Comparison of ENCODE assay signal across 18 cellular contexts in genomic region chr2:9641641-9642040, GRCh38. TPM values are rescaled to one million over a fixed set of nuclear protein-coding genes. Genes with fewer than 3 reads are reported as not detected.
DNase-seq lines count a peak whose midpoint lies in the region; ATAC-seq and TF ChIP-seq lines count a peak whose summit lies in the region.
"Had no signal": no experiment of that assay in that cellular context is flagged by ENCODE, and none has a peak within 500 bp of the region (broad histone marks: within the 10 kb centered on the region; RNA-seq: fewer than 3 reads in every experiment).

No MANE protein-coding gene starts in this region.

- no peaks in the 10 kb centered on the region for H3K9me3 Mint-ChIP-seq in activated CD8-positive, alpha-beta memory T cell treated with anti-CD3 and anti-CD28 coated beads, Interleukin-2, amount 10 ng/mL, durations not matched to agents 7 days and 5 days (ENCODE audit: low read depth)
- H3K9me3 Mint-ChIP-seq in activated B cell treated with CpG ODN at 0.5 μM for 24 hours (no peaks in the 10 kb centered on the region), memory B cell (no peaks in the 10 kb centered on the region)

- H3K27ac Mint-ChIP-seq in activated CD8-positive, alpha-beta memory T cell treated with anti-CD3 and anti-CD28 coated beads, Interleukin-2, amount 10 ng/mL, durations not matched to agents 7 days and 5 days, result peak overlapping the region; percentile 77
- H3K27ac Mint-ChIP-seq in activated B cell treated with CpG ODN at 0.5 μM for 24 hours (no peak overlapping the region), memory B cell (no peak overlapping the region)

- POLR2A ChIA-PET in activated B cell treated with CpG ODN at 0.5 μM for 24 hours (lab: Charles Lee), result no interaction called here
- POLR2A ChIA-PET in RWPE1 (lab: Yijun Ruan, JAX; ENCODE audit: low non-redundant PET), result no interaction called here

- H3K4me1 Mint-ChIP-seq in activated CD8-positive, alpha-beta memory T cell treated with anti-CD3 and anti-CD28 coated beads, Interleukin-2, amount 10 ng/mL, durations not matched to agents 7 days and 5 days, result peaks cover 43% of the 10 kb centered on the region
- H3K4me1 Mint-ChIP-seq in activated B cell treated with CpG ODN at 0.5 μM for 24 hours (peaks cover 19% of the 10 kb centered on the region), memory B cell (peaks cover 8% of the 10 kb centered on the region)

- intact Hi-C loops in activated B cell treated with CpG ODN at 0.5 μM for 24 hours (cut with micrococcal nuclease), result no loop called here

- no peak overlapping the region for H3K27ac ChIP-seq in RWPE1
- H3K27ac ChIP-seq: brain microvascular endothelial cell, pancreas, SK-N-MC, skin epidermis, suprapubic skin had no signal

- CTCF ChIA-PET in activated CD8-positive, alpha-beta memory T cell treated with anti-CD3 and anti-CD28 coated beads, Interleukin-2, amount 10 ng/mL, durations not matched to agents 7 days and 5 days (lab: Charles Lee), result interaction anchor here (0.6 to 1.1 kb wide), 2 partner anchors 11 to 95 kb away, joined by 4 read pairs; partner anchors contain the start of gene YWHAQ
- CTCF ChIA-PET in activated B cell treated with CpG ODN at 0.5 μM for 24 hours (lab: Charles Lee), result no interaction called here
- CTCF ChIA-PET in RWPE1 (lab: Yijun Ruan, JAX), result no interaction called here

- peaks cover 3% of the 10 kb centered on the region for H3K27me3 Mint-ChIP-seq in activated CD8-positive, alpha-beta memory T cell treated with anti-CD3 and anti-CD28 coated beads, Interleukin-2, amount 10 ng/mL, durations not matched to agents 7 days and 5 days
- H3K27me3 Mint-ChIP-seq in activated B cell treated with CpG ODN at 0.5 μM for 24 hours (peaks cover 12% of the 10 kb centered on the region), memory B cell (peaks cover 23% of the 10 kb centered on the region)

- H3K36me3 Mint-ChIP-seq in activated CD8-positive, alpha-beta memory T cell treated with anti-CD3 and anti-CD28 coated beads, Interleukin-2, amount 10 ng/mL, durations not matched to agents 7 days and 5 days, result no peaks in the 10 kb centered on the region
- H3K36me3 Mint-ChIP-seq in activated B cell treated with CpG ODN at 0.5 μM for 24 hours (ENCODE audit: low read depth), result no peaks in the 10 kb centered on the region
- no peaks in the 10 kb centered on the region for H3K36me3 Mint-ChIP-seq in memory B cell

- peak overlapping the region; percentile 53 for H3K4me3 Mint-ChIP-seq in activated CD8-positive, alpha-beta memory T cell treated with anti-CD3 and anti-CD28 coated beads, Interleukin-2, amount 10 ng/mL, durations not matched to agents 7 days and 5 days
- H3K4me3 Mint-ChIP-seq in activated B cell treated with CpG ODN at 0.5 μM for 24 hours (no peak overlapping the region), memory B cell (peak overlapping the region; percentile 61)

- ATAC-seq in activated CD8-positive, alpha-beta memory T cell treated with anti-CD3 and anti-CD28 coated beads, Interleukin-2, amount 10 ng/mL, durations not matched to agents 7 days and 5 days, result peak; percentile 78
- ATAC-seq in GM18517 (IDR thresholded peaks at IDR 0.05; ENCODE audit: unreplicated experiment) (peak; percentile 59), activated B cell treated with CpG ODN at 0.5 μM for 24 hours (ENCODE audit: low read depth) (peak; percentile 14), memory B cell (ENCODE audit: low read depth) (peak; percentile 51)
- ATAC-seq: left cardiac atrium, pancreas had no signal

- TF ChIP-seq CTCF in activated B cell treated with CpG ODN at 0.5 μM for 24 hours (IDR thresholded peaks at IDR 0.05), result no peak
- TF ChIP-seq CTCF in RWPE1 (conservative IDR thresholded peaks at IDR 0.05; ENCODE audit: low read depth), result no peak

- peak; percentile 71 for DNase-seq in activated CD8-positive, alpha-beta memory T cell treated with anti-CD3 and anti-CD28 coated beads, Interleukin-2, amount 10 ng/mL, durations not matched to agents 7 days and 5 days
- DNase-seq in activated CD8-positive, alpha-beta memory T cell treated with anti-CD3 and anti-CD28 coated beads for 24 hours, result no peak
- no peak for DNase-seq in activated B cell treated with CpG ODN at 0.5 μM for 24 hours
- DNase-seq in memory B cell (ENCODE audit: low spot score in 2 of 2), result no peak
- no peak for DNase-seq in putamen (ENCODE audit: low spot score)
- no peak for DNase-seq in SIG-M5 treated with dmso at 0.1 percent for 504 hours (lab: John Stamatoyannopoulos, UW; ENCODE audit: unreplicated experiment)
- DNase-seq in RWPE1 (ENCODE audit: low spot score), result no peak
- DNase-seq: brain microvascular endothelial cell, COR-L47, KG1, left cardiac atrium, NCI-H1436, NCI-H226, pancreas had no signal

RNA-seq across cellular contexts. Expression of gene YWHAQ, which starts 10.8 kb away (rescaled TPM):
- 100 to 1,000 TPM; 300 to 316 TPM for total RNA-seq in activated CD8-positive, alpha-beta memory T cell treated with anti-CD3 and anti-CD28 coated beads, Interleukin-2, amount 10 ng/mL, durations not matched to agents 7 days and 5 days
- 164 and 166 TPM in 2 replicates for total RNA-seq in activated B cell treated with CpG ODN at 0.5 μM for 24 hours

Comparison
In these comparisons a context has a peak if more than half of its experiments do, and no peak if none do; other contexts are left out.
1. ATAC-seq: peak in every context shown above with its lines; median percentile 78 in activated CD8-positive, alpha-beta memory T cell treated with anti-CD3 and anti-CD28 coated beads, Interleukin-2, amount 10 ng/mL, durations not matched to agents 7 days and 5 days; 59 in GM18517; 51 in memory B cell; 14 in activated B cell treated with CpG ODN at 0.5 μM for 24 hours.